8 cellular contexts compared by ENCODE assay signal in genomic region chr12:121711925-121712461, GRCh38. TPM values are rescaled to one million over a fixed set of nuclear protein-coding genes. Genes with fewer than 3 reads are reported as not detected.
DNase-seq lines count a peak whose midpoint lies in the region; ATAC-seq and TF ChIP-seq lines count a peak whose summit lies in the region.

No MANE protein-coding gene starts in this region.

- H3K36me3 ChIP-seq in CD4-positive, alpha-beta memory T cell (ENCODE audit: insufficient read depth, low read length), result no peaks in the 10 kb centered on the region
- H3K36me3 ChIP-seq in RWPE2 (ENCODE audit: low read depth) (no peaks in the 10 kb centered on the region; the same call in 1 of the 2 replicates), colonic mucosa (no peaks in the 10 kb centered on the region), liver (ENCODE audit: control insufficient read depth in 4 of 4, insufficient read depth in 3 of 4, low read depth in 1 of 4, low read length in 3 of 4) (no peaks in the 10 kb centered on the region)

- TF ChIP-seq CTCF in RWPE2 (IDR thresholded peaks at IDR 0.05; ENCODE audit: poor library complexity, severe bottlenecking) (no peak), colonic mucosa (IDR thresholded peaks at IDR 0.05) (no peak), liver (IDR thresholded peaks at IDR 0.05; ENCODE audit: low read depth, low read length, missing input control) (no peak)

- peaks cover 0 to 8% of the 10 kb centered on the region in 2 donors for H3K36me3 Mint-ChIP-seq in CD4-positive, alpha-beta memory T cell

- peak in 3 of 5 donors; percentile 37 to 52 (median 48) for DNase-seq in CD4-positive, alpha-beta memory T cell
- DNase-seq in RWPE2 (ENCODE audit: low spot score), result no peak
- DNase-seq in colonic mucosa, result peak; percentile 56
- no peak for DNase-seq in SKM-1 treated with dmso at 0.1 percent for 144 hours (lab: John Stamatoyannopoulos, UW; ENCODE audit: unreplicated experiment)

- H3K9ac ChIP-seq in colonic mucosa (ENCODE audit: low read depth in 2 of 2, low read length in 2 of 2), result peak overlapping the region; percentile 82 to 90
- H3K9ac ChIP-seq in liver (ENCODE audit: low read depth in 1 of 2, low read length in 2 of 2), result peak overlapping the region; percentile 70 to 88

- POLR2A ChIA-PET in CD4-positive, alpha-beta memory T cell (lab: Charles Lee; ENCODE audit: partially characterized antibody), result interaction anchor here (0.7 to 4.4 kb wide), 25 partner anchors 8 to 1130 kb away, joined by 3 to 29 read pairs (median 4); partner anchors contain the start of genes ORAI1, POP5, RHOF and RNF34

- H3K4me1 ChIP-seq in CD4-positive, alpha-beta memory T cell (ENCODE audit: insufficient read depth, low read length), result peaks cover 16% of the 10 kb centered on the region
- H3K4me1 ChIP-seq in RWPE2 (ENCODE audit: insufficient read depth, poor library complexity, severe bottlenecking) (peaks cover 15% of the 10 kb centered on the region), colonic mucosa (peaks cover 6% of the 10 kb centered on the region), liver (ENCODE audit: control insufficient read depth in 4 of 4, insufficient read depth in 4 of 4, low read length in 3 of 4) (peaks cover 8 to 22% (median 17%) of the 10 kb centered on the region in 4 donors)

- ATAC-seq in GM19372 (IDR thresholded peaks at IDR 0.05; ENCODE audit: low read depth, unreplicated experiment), result peak; percentile 34
- ATAC-seq in HG03378 (IDR thresholded peaks at IDR 0.05; ENCODE audit: unreplicated experiment), result peak; percentile 26
- ATAC-seq in RWPE2 (ENCODE audit: low read depth), result no peak; the same call in 2 of the 3 replicates

- H3K9me3 ChIP-seq in CD4-positive, alpha-beta memory T cell (ENCODE audit: control insufficient read depth in 1 of 2, low read length in 2 of 2), result no peaks in the 10 kb centered on the region
- H3K9me3 ChIP-seq in RWPE2 (ENCODE audit: severe bottlenecking) (no peaks in the 10 kb centered on the region), colonic mucosa (no peaks in the 10 kb centered on the region), liver (ENCODE audit: control insufficient read depth in 4 of 4, low read length in 3 of 4) (no peaks in the 10 kb centered on the region)

- peak overlapping the region; percentile 91 to 98 (median 96) for H3K4me3 Mint-ChIP-seq in CD4-positive, alpha-beta memory T cell

- 2% methylated on average over 20 of the region's 20 CpGs for WGBS in liver

- no peaks in the 10 kb centered on the region for H3K27me3 ChIP-seq in CD4-positive, alpha-beta memory T cell (ENCODE audit: insufficient read depth, low read length)
- no peaks in the 10 kb centered on the region for H3K27me3 ChIP-seq in RWPE2 (ENCODE audit: insufficient read depth, poor library complexity, severe bottlenecking)
- H3K27me3 ChIP-seq in colonic mucosa, result no peaks in the 10 kb centered on the region
- H3K27me3 ChIP-seq in liver (ENCODE audit: control insufficient read depth in 4 of 4, insufficient read depth in 4 of 4, low read length in 3 of 4), result no peaks in the 10 kb centered on the region

- peak in 1 of 2 donors; percentile 17 for TF ChIP-seq RAD21 in liver (IDR thresholded peaks at IDR 0.05)

- intact Hi-C loops in CD4-positive, alpha-beta memory T cell (cut with micrococcal nuclease), result loop anchor here (1.0 to 5.0 kb wide), 4 partner anchors 25 to 127 kb away; partner anchors contain the start of gene RHOF
- intact Hi-C loops in colonic mucosa (cut with DNase I), result no loop called here

- no peaks in the 10 kb centered on the region for H3K27me3 Mint-ChIP-seq in CD4-positive, alpha-beta memory T cell

- H3K27ac Mint-ChIP-seq in CD4-positive, alpha-beta memory T cell, result peak overlapping the region; percentile 85 to 97 (median 95)

- CTCF ChIA-PET in CD4-positive, alpha-beta memory T cell (lab: Charles Lee; ENCODE audit: partially characterized antibody), result interaction anchor here (0.6 to 3.5 kb wide), 11 partner anchors 16 to 395 kb away, joined by 3 to 28 read pairs (median 3); partner anchors contain the start of genes CFAP251 and RHOF

- H3K27ac ChIP-seq in CD4-positive, alpha-beta memory T cell (ENCODE audit: low read depth, low read length), result peak overlapping the region; percentile 63
- H3K27ac ChIP-seq in RWPE2 (ENCODE audit: poor library complexity, severe bottlenecking) (peak overlapping the region; percentile 54), colonic mucosa (peak overlapping the region; percentile 80), liver (ENCODE audit: low read depth in 1 of 2, low read length in 2 of 2) (peak overlapping the region; percentile 80 to 96), temporal lobe (ENCODE audit: low read depth, low read length) (peak overlapping the region; percentile 17)

- peak overlapping the region; percentile 57 to 93 for H3K4me3 ChIP-seq in CD4-positive, alpha-beta memory T cell (ENCODE audit: low read length in 2 of 2)
- peak overlapping the region; percentile 78 for H3K4me3 ChIP-seq in RWPE2 (ENCODE audit: severe bottlenecking)
- H3K4me3 ChIP-seq in colonic mucosa, result peak overlapping the region; percentile 96
- H3K4me3 ChIP-seq in liver (ENCODE audit: low read depth in 1 of 3, low read length in 3 of 3), result peak overlapping the region; percentile 63 to 92 (median 80)

- H3K9me3 Mint-ChIP-seq in CD4-positive, alpha-beta memory T cell, result no peaks in the 10 kb centered on the region

- peaks cover 7 to 26% (median 17%) of the 10 kb centered on the region in 4 donors for H3K4me1 Mint-ChIP-seq in CD4-positive, alpha-beta memory T cell

TF ChIP-seq in liver, 16 proteins besides CTCF, POLR2A, EP300 and RAD21 (continues in another document):
- TF ChIP-seq SP1 (IDR thresholded peaks at IDR 0.05), result no peak
- no peak for TF ChIP-seq EGR1 (IDR thresholded peaks at IDR 0.05; ENCODE audit: low read depth in 2 of 2)
- peak; percentile 27 for TF ChIP-seq TAF1 (conservative IDR thresholded peaks at IDR 0.05)
- TF ChIP-seq FOXA2 (IDR thresholded peaks at IDR 0.05), result no peak
- TF ChIP-seq YY1 (IDR thresholded peaks at IDR 0.05), result peak; percentile 36
- TF ChIP-seq, protein P1, sequence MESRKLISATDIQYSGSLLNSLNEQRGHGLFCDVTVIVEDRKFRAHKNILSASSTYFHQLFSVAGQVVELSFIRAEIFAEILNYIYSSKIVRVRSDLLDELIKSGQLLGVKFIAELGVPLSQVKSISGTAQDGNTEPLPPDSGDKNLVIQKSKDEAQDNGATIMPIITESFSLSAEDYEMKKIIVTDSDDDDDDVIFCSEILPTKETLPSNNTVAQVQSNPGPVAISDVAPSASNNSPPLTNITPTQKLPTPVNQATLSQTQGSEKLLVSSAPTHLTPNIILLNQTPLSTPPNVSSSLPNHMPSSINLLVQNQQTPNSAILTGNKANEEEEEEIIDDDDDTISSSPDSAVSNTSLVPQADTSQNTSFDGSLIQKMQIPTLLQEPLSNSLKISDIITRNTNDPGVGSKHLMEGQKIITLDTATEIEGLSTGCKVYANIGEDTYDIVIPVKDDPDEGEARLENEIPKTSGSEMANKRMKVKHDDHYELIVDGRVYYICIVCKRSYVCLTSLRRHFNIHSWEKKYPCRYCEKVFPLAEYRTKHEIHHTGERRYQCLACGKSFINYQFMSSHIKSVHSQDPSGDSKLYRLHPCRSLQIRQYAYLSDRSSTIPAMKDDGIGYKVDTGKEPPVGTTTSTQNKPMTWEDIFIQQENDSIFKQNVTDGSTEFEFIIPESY (IDR thresholded peaks at IDR 0.05), result no peak
- TF ChIP-seq HNF4G (IDR thresholded peaks at IDR 0.05), result no peak
- TF ChIP-seq HNF4A (conservative IDR thresholded peaks at IDR 0.05), result peak in 1 of 2 donors; percentile 28
- TF ChIP-seq ATF3 (IDR thresholded peaks at IDR 0.05), result no peak
- peak; percentile 31 for TF ChIP-seq NR2F2 (IDR thresholded peaks at IDR 0.05)
- no peak for TF ChIP-seq JUND (IDR thresholded peaks at IDR 0.05)
- TF ChIP-seq RXRA (IDR thresholded peaks at IDR 0.05), result peak; percentile 36 to 55
- TF ChIP-seq, protein P2, sequence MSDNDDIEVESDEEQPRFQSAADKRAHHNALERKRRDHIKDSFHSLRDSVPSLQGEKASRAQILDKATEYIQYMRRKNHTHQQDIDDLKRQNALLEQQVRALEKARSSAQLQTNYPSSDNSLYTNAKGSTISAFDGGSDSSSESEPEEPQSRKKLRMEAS (IDR thresholded peaks at IDR 0.05), result no peak
- TF ChIP-seq, protein P3, sequence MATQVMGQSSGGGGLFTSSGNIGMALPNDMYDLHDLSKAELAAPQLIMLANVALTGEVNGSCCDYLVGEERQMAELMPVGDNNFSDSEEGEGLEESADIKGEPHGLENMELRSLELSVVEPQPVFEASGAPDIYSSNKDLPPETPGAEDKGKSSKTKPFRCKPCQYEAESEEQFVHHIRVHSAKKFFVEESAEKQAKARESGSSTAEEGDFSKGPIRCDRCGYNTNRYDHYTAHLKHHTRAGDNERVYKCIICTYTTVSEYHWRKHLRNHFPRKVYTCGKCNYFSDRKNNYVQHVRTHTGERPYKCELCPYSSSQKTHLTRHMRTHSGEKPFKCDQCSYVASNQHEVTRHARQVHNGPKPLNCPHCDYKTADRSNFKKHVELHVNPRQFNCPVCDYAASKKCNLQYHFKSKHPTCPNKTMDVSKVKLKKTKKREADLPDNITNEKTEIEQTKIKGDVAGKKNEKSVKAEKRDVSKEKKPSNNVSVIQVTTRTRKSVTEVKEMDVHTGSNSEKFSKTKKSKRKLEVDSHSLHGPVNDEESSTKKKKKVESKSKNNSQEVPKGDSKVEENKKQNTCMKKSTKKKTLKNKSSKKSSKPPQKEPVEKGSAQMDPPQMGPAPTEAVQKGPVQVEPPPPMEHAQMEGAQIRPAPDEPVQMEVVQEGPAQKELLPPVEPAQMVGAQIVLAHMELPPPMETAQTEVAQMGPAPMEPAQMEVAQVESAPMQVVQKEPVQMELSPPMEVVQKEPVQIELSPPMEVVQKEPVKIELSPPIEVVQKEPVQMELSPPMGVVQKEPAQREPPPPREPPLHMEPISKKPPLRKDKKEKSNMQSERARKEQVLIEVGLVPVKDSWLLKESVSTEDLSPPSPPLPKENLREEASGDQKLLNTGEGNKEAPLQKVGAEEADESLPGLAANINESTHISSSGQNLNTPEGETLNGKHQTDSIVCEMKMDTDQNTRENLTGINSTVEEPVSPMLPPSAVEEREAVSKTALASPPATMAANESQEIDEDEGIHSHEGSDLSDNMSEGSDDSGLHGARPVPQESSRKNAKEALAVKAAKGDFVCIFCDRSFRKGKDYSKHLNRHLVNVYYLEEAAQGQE (IDR thresholded peaks at IDR 0.05), result no peak

RNA-seq across cellular contexts. Expression of gene TMEM120B, which starts 0.6 kb away (rescaled TPM):
- 10 to 100 TPM; 11.3 to 12.8 TPM for total RNA-seq in CD4-positive, alpha-beta memory T cell
- polyA plus RNA-seq in CD4-positive, alpha-beta memory T cell, result 1 to 10 TPM; 3.3 to 3.5 TPM
- total RNA-seq in colonic mucosa, result 1 to 10 TPM; 3.9 to 6.5 TPM
- 1 to 10 TPM; 5.0 to 9.2 TPM for total RNA-seq in liver
- polyA plus RNA-seq in liver, result 1 to 10 TPM; 1.6 to 1.7 TPM
- total RNA-seq in temporal lobe, result 7.4 TPM

RNA-seq across cellular contexts. Expression of gene MORN3, which starts 42.5 kb away (rescaled TPM):
- total RNA-seq in CD4-positive, alpha-beta memory T cell, result 10 to 100 TPM; 14.1 to 17.3 TPM
- polyA plus RNA-seq in CD4-positive, alpha-beta memory T cell, result 1 to 10 TPM; 6.3 to 6.7 TPM
- total RNA-seq in colonic mucosa (not detected), liver (under 1 TPM; 0.05 to 0.08 TPM), temporal lobe (4.4 TPM)
- under 1 TPM; 0.06 to 0.13 TPM for polyA plus RNA-seq in liver

Comparison
In these comparisons a context has a peak if more than half of its experiments do, and no peak if none do; other contexts are left out.
1. DNase-seq: peak in CD4-positive, alpha-beta memory T cell (3 of 5) and colonic mucosa (single experiment); none in RWPE2 (single experiment) and SKM-1 treated with dmso at 0.1 percent for 144 hours (single experiment).
2. H3K27ac ChIP-seq: peak in every context shown above with its lines; median percentile 88 in liver; 80 in colonic mucosa; 63 in CD4-positive, alpha-beta memory T cell; 54 in RWPE2; 17 in temporal lobe.
3. Peak in every context shown above with its lines, with median percentiles within 50 percentile points of each other: H3K4me3 ChIP-seq.